ENCODE assay signal across 8 cellular contexts in genomic region chr16:58393138-58393504, GRCh38. TPM values are rescaled to one million over a fixed set of nuclear protein-coding genes. Genes with fewer than 3 reads are reported as not detected.
DNase-seq lines count a peak whose midpoint lies in the region; ATAC-seq and TF ChIP-seq lines count a peak whose summit lies in the region.

No MANE protein-coding gene starts in this region.

- peak; percentile 14 for ATAC-seq in Right ventricle myocardium inferior
- ATAC-seq in HG02973 (IDR thresholded peaks at IDR 0.05; ENCODE audit: unreplicated experiment) = peak; percentile 8

- H3K27me3 ChIP-seq in fibroblast of lung (ENCODE audit: control insufficient read depth, insufficient read depth, low read length) (peaks cover 2% of the 10 kb centered on the region), neuronal stem cell (ENCODE audit: control insufficient read depth in 3 of 3, insufficient read depth in 3 of 3, low read depth in 1 of 3, low read length in 3 of 3) (peaks cover 0 to 18% (median 0%) of the 10 kb centered on the region in 3 experiments)

- no peak overlapping the region for H2BK15ac ChIP-seq in neuronal stem cell (ENCODE audit: low read length)

- H3K9me3 ChIP-seq in SK-N-MC (ENCODE audit: low read depth, low read length) (no peaks in the 10 kb centered on the region), fibroblast of lung (ENCODE audit: control insufficient read depth, insufficient read depth, low read depth, low read length) (no peaks in the 10 kb centered on the region), neuronal stem cell (replicated peaks in 1 of 2; ENCODE audit: control insufficient read depth in 2 of 2, insufficient read depth in 1 of 2, low read depth in 1 of 2, low read length in 2 of 2) (peaks cover 0 to 4% of the 10 kb centered on the region in 2 donors)

- no peak overlapping the region for H2AK5ac ChIP-seq in neuronal stem cell (ENCODE audit: low read depth, low read length)

- H3K4me2 ChIP-seq in fibroblast of lung (ENCODE audit: extremely low read depth, insufficient read depth, low read length) = peak overlapping the region; percentile 94
- H3K4me2 ChIP-seq in neuronal stem cell (ENCODE audit: insufficient read depth, low read length, poor library complexity, severe bottlenecking) = peak overlapping the region; percentile 66

- H3K4me1 ChIP-seq in fibroblast of lung (ENCODE audit: control insufficient read depth, extremely low read depth, insufficient read depth, low read length) (no peaks in the 10 kb centered on the region), neuronal stem cell (ENCODE audit: control insufficient read depth in 2 of 2, insufficient read depth in 1 of 2, low read depth in 1 of 2, low read length in 2 of 2) (peaks cover 0 to 4% of the 10 kb centered on the region in 2 donors)

- no peak overlapping the region for H2BK5ac ChIP-seq in neuronal stem cell (ENCODE audit: low read length)

- H2AFZ ChIP-seq in fibroblast of lung (ENCODE audit: low read length) (peak overlapping the region; percentile 99), neuronal stem cell (ENCODE audit: low read length) (peak overlapping the region; percentile 97)

- no peaks in the 10 kb centered on the region for H3K36me3 ChIP-seq in SK-N-MC (ENCODE audit: insufficient read depth, low read length)
- no peaks in the 10 kb centered on the region for H3K36me3 ChIP-seq in fibroblast of lung (ENCODE audit: control insufficient read depth, insufficient read depth, low read length)
- peaks cover 0 to 13% of the 10 kb centered on the region in 2 donors for H3K36me3 ChIP-seq in neuronal stem cell (replicated peaks in 1 of 2; ENCODE audit: control insufficient read depth in 2 of 2, insufficient read depth in 2 of 2, low read length in 2 of 2)

- H4K8ac ChIP-seq in neuronal stem cell (ENCODE audit: low read depth, low read length) = no peak overlapping the region

- H3K79me2 ChIP-seq in fibroblast of lung (ENCODE audit: control insufficient read depth, insufficient read depth, low read length) = peaks cover 5% of the 10 kb centered on the region

- no peak for TF ChIP-seq CTCF in fibroblast of lung (conservative IDR thresholded peaks at IDR 0.05 in 1 of 2, IDR thresholded peaks at IDR 0.05 in 1 of 2; ENCODE audit: low read depth in 1 of 2, low read length in 2 of 2)

- no peak overlapping the region for H3K18ac ChIP-seq in neuronal stem cell (ENCODE audit: low read length)

- intact Hi-C loops in Right ventricle myocardium inferior (cut with DNase I) (loop anchor here (5.0 to 10.0 kb wide), 3 partner anchors 46 to 242 kb away; no protein-coding TSS in a partner anchor), cardiac septum (cut with DNase I) (loop anchor here (2.0 to 5.0 kb wide), 3 partner anchors 46 to 238 kb away; no protein-coding TSS in a partner anchor)

- H3K23ac ChIP-seq in neuronal stem cell (ENCODE audit: low read depth, low read length, poor library complexity) = no peak overlapping the region

- H2BK12ac ChIP-seq in neuronal stem cell (ENCODE audit: low read length) = no peak overlapping the region

- H4K20me1 ChIP-seq in fibroblast of lung (ENCODE audit: control insufficient read depth, extremely low read depth, insufficient read depth, low read length) = no peaks in the 10 kb centered on the region

- no peak overlapping the region for H3K14ac ChIP-seq in neuronal stem cell (ENCODE audit: low read length)

- H3K79me1 ChIP-seq in neuronal stem cell (ENCODE audit: low read depth, low read length) = peaks cover 2% of the 10 kb centered on the region

- DNase-seq in Right ventricle myocardium inferior (ENCODE audit: missing footprints) = no peak
- no peak for DNase-seq in cardiac septum (ENCODE audit: low spot score)
- DNase-seq in SK-N-MC (ENCODE audit: low read depth, low spot score) = no peak
- DNase-seq in fibroblast of lung (ENCODE audit: low read depth in 2 of 2) = peak in 1 of 2 donors; percentile 4
- peak; percentile 18 for DNase-seq in neuronal stem cell (ENCODE audit: low spot score)
- no peak for DNase-seq in NCI-H187 (lab: John Stamatoyannopoulos, UW)
- no peak for DNase-seq in activated gamma-delta T cell (lab: John Stamatoyannopoulos, UW)

- H3K9ac ChIP-seq in SK-N-MC (ENCODE audit: insufficient read length) = peak overlapping the region; percentile 91
- peak overlapping the region; percentile 78 for H3K9ac ChIP-seq in fibroblast of lung (ENCODE audit: insufficient read depth, low read length)
- H3K9ac ChIP-seq in neuronal stem cell (ENCODE audit: low read depth, low read length, poor library complexity) = no peak overlapping the region

- peak overlapping the region; percentile 67; the same call in 1 of the 2 replicates for H3K27ac ChIP-seq in SK-N-MC
- H3K27ac ChIP-seq in fibroblast of lung (ENCODE audit: insufficient read depth, low read length) = peak overlapping the region; percentile 85
- H3K27ac ChIP-seq in neuronal stem cell (replicated peaks; ENCODE audit: low read length) = no peak overlapping the region

- peak overlapping the region; percentile 91 for H3K4me3 ChIP-seq in SK-N-MC
- H3K4me3 ChIP-seq in fibroblast of lung (replicated peaks in 1 of 4; ENCODE audit: control extremely low read depth in 1 of 4, insufficient read depth in 1 of 4, low read depth in 3 of 4, low read length in 4 of 4) = peak overlapping the region; percentile 73 to 98 (median 90)
- H3K4me3 ChIP-seq in neuronal stem cell (ENCODE audit: low read length in 2 of 2) = peak overlapping the region; percentile 74 to 100

- no peak overlapping the region for H2BK120ac ChIP-seq in neuronal stem cell (ENCODE audit: low read depth, low read length)

- no peak overlapping the region for H3K4ac ChIP-seq in neuronal stem cell (ENCODE audit: low read length)

- WGBS in neuronal stem cell (ENCODE audit: extremely low coverage in 2 of 2, insufficient read length in 2 of 2, insufficient replicate concordance in 1 of 2), 2 donors = no CpG with 5 or more reads among the region's 2 CpGs

- no peak overlapping the region for H4K91ac ChIP-seq in neuronal stem cell (ENCODE audit: low read depth, low read length, poor library complexity)

RNA-seq across cellular contexts. Expression of gene GINS3, which starts 0.8 kb away (rescaled TPM):
- 6.5 TPM for total RNA-seq in Right ventricle myocardium inferior
- total RNA-seq in cardiac septum = 4.7 TPM
- total RNA-seq in fibroblast of lung = 1.0 and 1.8 TPM in 2 replicates
- 5.9 and 12.3 TPM in 2 replicates for polyA plus RNA-seq in fibroblast of lung
- polyA plus RNA-seq in fibroblast of lung (2012) = 4.0 and 8.0 TPM in 2 replicates
- 2.6 and 16.3 TPM in 2 replicates for polyA minus RNA-seq in fibroblast of lung (ENCODE audit: low replicate concordance)
- 9.6 TPM for polyA plus RNA-seq in neuronal stem cell (2013, experiment 1 of 2)
- polyA plus RNA-seq in neuronal stem cell (2013, experiment 2 of 2) = 10.1 TPM
